ENCODE assay signal across 1 cellular context in the genomic region with DNA sequence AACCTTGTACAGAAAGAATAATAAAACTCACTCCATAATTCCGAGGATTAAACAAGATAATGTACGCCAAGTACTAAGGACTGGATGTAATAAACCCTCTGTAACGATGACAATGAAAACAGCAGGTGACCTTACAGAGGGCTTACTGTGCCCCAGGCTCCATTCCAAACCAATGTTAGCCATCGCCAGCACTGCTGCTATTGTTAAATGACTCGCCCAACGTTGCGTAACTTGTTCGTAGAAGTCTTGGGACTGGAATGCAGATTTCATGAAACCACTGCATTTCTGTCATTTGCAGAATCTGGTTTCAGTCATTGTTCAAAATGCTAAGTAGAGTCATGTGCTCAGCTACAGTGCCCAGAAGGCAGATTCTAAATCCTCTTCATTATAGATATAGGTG.
A peak's percentile ranks its signal among the peaks of the same experiment; 100 is the strongest.
TF ChIP-seq lines count a peak whose summit lies in the region.

No MANE protein-coding gene starts in this region.

TF ChIP-seq in HEK293, 187 proteins besides CTCF, POLR2A, EP300 and RAD21 (continued from another document and continues in another):
- TF ChIP-seq ZNF398 (tag by site-specific recombination; IDR thresholded peaks at IDR 0.05) = no peak
- no peak for TF ChIP-seq ZNF529 (tag by site-specific recombination; IDR thresholded peaks at IDR 0.05; ENCODE audit: insufficient replicate concordance)
- TF ChIP-seq ZNF2 (tag by site-specific recombination; IDR thresholded peaks at IDR 0.05) = no peak
- no peak for TF ChIP-seq EGR2 (tag by site-specific recombination; IDR thresholded peaks at IDR 0.05; ENCODE audit: low read depth)
- TF ChIP-seq KLF8 (tag by site-specific recombination; IDR thresholded peaks at IDR 0.05) = 0 out of 2 replicates have a peak, but pooled peaks have one; percentile 13
- TF ChIP-seq ZFP41 (tag by site-specific recombination; IDR thresholded peaks at IDR 0.05; ENCODE audit: borderline replicate concordance) = no peak
- TF ChIP-seq HOXA7 (CRISPR knock-in tag; IDR thresholded peaks at IDR 0.05; ENCODE audit: borderline replicate concordance) = no peak
- no peak for TF ChIP-seq ZFP3 (tag by site-specific recombination; IDR thresholded peaks at IDR 0.05; ENCODE audit: low read depth)
- peak; percentile 88 for TF ChIP-seq ZNF843 (tag by site-specific recombination; IDR thresholded peaks at IDR 0.05)
- TF ChIP-seq, protein P1, sequence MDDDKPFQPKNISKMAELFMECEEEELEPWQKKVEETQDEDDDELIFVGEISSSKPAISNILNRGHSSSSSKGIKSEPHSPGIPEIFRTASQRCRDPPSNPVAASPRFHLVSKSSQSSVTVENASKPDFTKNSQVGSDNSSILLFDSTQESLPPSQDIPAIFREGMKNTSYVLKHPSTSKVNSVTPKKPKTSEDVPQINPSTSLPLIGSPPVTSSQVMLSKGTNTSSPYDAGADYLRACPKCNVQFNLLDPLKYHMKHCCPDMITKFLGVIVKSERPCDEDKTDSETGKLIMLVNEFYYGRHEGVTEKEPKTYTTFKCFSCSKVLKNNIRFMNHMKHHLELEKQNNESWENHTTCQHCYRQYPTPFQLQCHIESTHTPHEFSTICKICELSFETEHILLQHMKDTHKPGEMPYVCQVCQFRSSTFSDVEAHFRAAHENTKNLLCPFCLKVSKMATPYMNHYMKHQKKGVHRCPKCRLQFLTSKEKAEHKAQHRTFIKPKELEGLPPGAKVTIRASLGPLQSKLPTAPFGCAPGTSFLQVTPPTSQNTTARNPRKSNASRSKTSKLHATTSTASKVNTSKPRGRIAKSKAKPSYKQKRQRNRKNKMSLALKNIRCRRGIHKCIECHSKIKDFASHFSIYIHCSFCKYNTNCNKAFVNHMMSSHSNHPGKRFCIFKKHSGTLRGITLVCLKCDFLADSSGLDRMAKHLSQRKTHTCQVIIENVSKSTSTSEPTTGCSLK (tag by site-specific recombination; IDR thresholded peaks at IDR 0.05) = no peak
- TF ChIP-seq ZNF184 (tag by site-specific recombination; IDR thresholded peaks at IDR 0.05) = no peak
- no peak for TF ChIP-seq ZNF157 (tag by site-specific recombination; IDR thresholded peaks at IDR 0.05)
- no peak for TF ChIP-seq REST (tag by site-specific recombination; IDR thresholded peaks at IDR 0.05)
- no peak for TF ChIP-seq ZNF701 (tag by site-specific recombination; IDR thresholded peaks at IDR 0.05)
- no peak for TF ChIP-seq KLF9 (tag by site-specific recombination; IDR thresholded peaks at IDR 0.05; ENCODE audit: low read depth)
- TF ChIP-seq, protein P2, sequence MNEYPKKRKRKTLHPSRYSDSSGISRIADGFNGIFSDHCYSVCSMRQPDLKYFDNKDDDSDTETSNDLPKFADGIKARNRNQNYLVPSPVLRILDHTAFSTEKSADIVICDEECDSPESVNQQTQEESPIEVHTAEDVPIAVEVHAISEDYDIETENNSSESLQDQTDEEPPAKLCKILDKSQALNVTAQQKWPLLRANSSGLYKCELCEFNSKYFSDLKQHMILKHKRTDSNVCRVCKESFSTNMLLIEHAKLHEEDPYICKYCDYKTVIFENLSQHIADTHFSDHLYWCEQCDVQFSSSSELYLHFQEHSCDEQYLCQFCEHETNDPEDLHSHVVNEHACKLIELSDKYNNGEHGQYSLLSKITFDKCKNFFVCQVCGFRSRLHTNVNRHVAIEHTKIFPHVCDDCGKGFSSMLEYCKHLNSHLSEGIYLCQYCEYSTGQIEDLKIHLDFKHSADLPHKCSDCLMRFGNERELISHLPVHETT (tag by site-specific recombination; IDR thresholded peaks at IDR 0.05) = no peak
- TF ChIP-seq ZNF558 (tag by site-specific recombination; IDR thresholded peaks at IDR 0.05) = no peak
- no peak for TF ChIP-seq ZNF335 (tag by site-specific recombination; conservative IDR thresholded peaks at IDR 0.05)
- TF ChIP-seq HOXC10 (CRISPR knock-in tag; IDR thresholded peaks at IDR 0.05) = no peak
- no peak for TF ChIP-seq RBAK (tag by site-specific recombination; IDR thresholded peaks at IDR 0.05)
- no peak for TF ChIP-seq ZNF664 (tag by site-specific recombination; IDR thresholded peaks at IDR 0.05)
- no peak for TF ChIP-seq ZNF169 (tag by site-specific recombination; IDR thresholded peaks at IDR 0.05)
- TF ChIP-seq ZNF548 (tag by site-specific recombination; IDR thresholded peaks at IDR 0.05) = no peak
- TF ChIP-seq ZBTB11 (tag by site-specific recombination; conservative IDR thresholded peaks at IDR 0.05; ENCODE audit: low read depth) = no peak
- peak; percentile 13; the same call in 1 of the 2 replicates for TF ChIP-seq ZBTB20 (tag by site-specific recombination; IDR thresholded peaks at IDR 0.05)
- TF ChIP-seq ZNF391 (tag by site-specific recombination; IDR thresholded peaks at IDR 0.05; ENCODE audit: borderline replicate concordance, low read depth) = no peak
- no peak for TF ChIP-seq ZNF133 (tag by site-specific recombination; IDR thresholded peaks at IDR 0.05)
- no peak for TF ChIP-seq ZNF48 (tag by site-specific recombination; IDR thresholded peaks at IDR 0.05)
- no peak for TF ChIP-seq MZF1 (tag by site-specific recombination; IDR thresholded peaks at IDR 0.05; ENCODE audit: borderline replicate concordance)
- TF ChIP-seq ZNF658 (tag by site-specific recombination; IDR thresholded peaks at IDR 0.05) = no peak
- TF ChIP-seq ZNF626 (tag by site-specific recombination; IDR thresholded peaks at IDR 0.05) = no peak
- no peak for TF ChIP-seq ZNF26 (tag by site-specific recombination; IDR thresholded peaks at IDR 0.05)
- TF ChIP-seq ZNF148 (tag by site-specific recombination; IDR thresholded peaks at IDR 0.05; ENCODE audit: borderline replicate concordance) = no peak
- no peak for TF ChIP-seq ZNF670 (tag by site-specific recombination; IDR thresholded peaks at IDR 0.05; ENCODE audit: low read depth)
- no peak for TF ChIP-seq ZNF202 (tag by site-specific recombination; IDR thresholded peaks at IDR 0.05; ENCODE audit: borderline replicate concordance)
- TF ChIP-seq ZNF488 (tag by site-specific recombination; IDR thresholded peaks at IDR 0.05) = no peak
- TF ChIP-seq ZNF211 (tag by site-specific recombination; IDR thresholded peaks at IDR 0.05; ENCODE audit: low read depth) = no peak
